In genomic region chr9:135805422-135806022, GRCh38 we compare ENCODE assay signal across 1 cellular context.
TF ChIP-seq lines count a peak whose summit lies in the region.

No MANE protein-coding gene starts in this region.

TF ChIP-seq in K562, 482 proteins besides CTCF, POLR2A, EP300 and RAD21:
- peak; percentile 45; the same call in 1 of the 2 replicates for TF ChIP-seq POLR2G (IDR thresholded peaks at IDR 0.05; ENCODE audit: low read depth, low read length)
- no peak for TF ChIP-seq ZNF133 (CRISPR knock-in tag; IDR thresholded peaks at IDR 0.05)
- no peak for TF ChIP-seq ZBTB2 (IDR thresholded peaks at IDR 0.05)
- no peak for TF ChIP-seq KLF10 (CRISPR knock-in tag; IDR thresholded peaks at IDR 0.05)
- no peak for TF ChIP-seq RFX5 (IDR thresholded peaks at IDR 0.05; ENCODE audit: low read depth, low read length)
- no peak for TF ChIP-seq SAFB (IDR thresholded peaks at IDR 0.05; ENCODE audit: borderline replicate concordance, low read depth, low read length)
- TF ChIP-seq DNMT1 (IDR thresholded peaks at IDR 0.05): no peak
- TF ChIP-seq RBM22 (IDR thresholded peaks at IDR 0.05; ENCODE audit: low read depth, low read length, poor library complexity, severe bottlenecking): peak; percentile 28
- TF ChIP-seq CREB3L1 (IDR thresholded peaks at IDR 0.05; ENCODE audit: borderline replicate concordance, low read depth): no peak
- TF ChIP-seq ZNF592 (IDR thresholded peaks at IDR 0.05): no peak
- TF ChIP-seq JUND (IDR thresholded peaks at IDR 0.05; ENCODE audit: borderline replicate concordance, low read depth, low read length): no peak
- no peak for TF ChIP-seq JUND (tag; IDR thresholded peaks at IDR 0.05; ENCODE audit: borderline replicate concordance, low read depth, low read length)
- no peak for TF ChIP-seq ZNF740 (CRISPR knock-in tag; IDR thresholded peaks at IDR 0.05)
- no peak for TF ChIP-seq ZNF740 (tag; IDR thresholded peaks at IDR 0.05)
- TF ChIP-seq ZNF696 (CRISPR knock-in tag; conservative IDR thresholded peaks at IDR 0.05): no peak
- no peak for TF ChIP-seq DLX4 (CRISPR knock-in tag; IDR thresholded peaks at IDR 0.05)
- no peak for TF ChIP-seq ZNF431 (CRISPR knock-in tag; IDR thresholded peaks at IDR 0.05)
- no peak for TF ChIP-seq HNRNPH1 (optimal IDR thresholded peaks at IDR 0.05; ENCODE audit: low read depth, low read length)
- no peak for TF ChIP-seq PML (IDR thresholded peaks at IDR 0.05; ENCODE audit: low read length)
